6 cellular contexts compared by ENCODE assay signal in the genomic region with DNA sequence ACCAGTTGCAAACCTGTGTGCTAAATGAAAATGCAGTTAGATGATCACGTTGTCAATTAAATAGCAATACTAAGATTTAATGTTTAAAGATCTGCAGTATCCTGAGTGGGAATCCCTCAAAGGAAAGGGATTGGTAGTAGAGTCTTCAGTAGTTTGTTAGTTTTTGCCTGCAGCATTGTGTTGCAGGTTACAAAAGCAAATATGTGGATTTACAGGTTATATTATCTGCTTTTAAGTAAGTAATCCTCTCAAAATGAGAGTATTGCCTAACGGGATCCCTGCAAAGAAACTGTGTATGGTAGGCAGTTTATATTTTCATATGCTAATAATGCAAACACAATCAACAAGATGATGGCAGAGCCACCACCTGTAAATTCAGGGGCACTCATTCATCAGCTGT.
"Had no signal": no experiment of that assay in that cellular context is flagged by ENCODE, and none has a peak within 500 bp of the region (broad histone marks: within the 10 kb centered on the region; RNA-seq: fewer than 3 reads in every experiment).

No MANE protein-coding gene starts in this region.

- ATAC-seq: K562 had no signal

- H3K4me3 Mint-ChIP-seq: H9 had no signal

- H3K27ac Mint-ChIP-seq: H9 had no signal

- H3K4me3 ChIP-seq: K562 had no signal

- H3K9me3 Mint-ChIP-seq: H9 had no signal

- DNase-seq: GOT3, H9, HCEC 1CT, IMR-90, KG1 had no signal
